9 cellular contexts compared by ENCODE assay signal in the genomic region with DNA sequence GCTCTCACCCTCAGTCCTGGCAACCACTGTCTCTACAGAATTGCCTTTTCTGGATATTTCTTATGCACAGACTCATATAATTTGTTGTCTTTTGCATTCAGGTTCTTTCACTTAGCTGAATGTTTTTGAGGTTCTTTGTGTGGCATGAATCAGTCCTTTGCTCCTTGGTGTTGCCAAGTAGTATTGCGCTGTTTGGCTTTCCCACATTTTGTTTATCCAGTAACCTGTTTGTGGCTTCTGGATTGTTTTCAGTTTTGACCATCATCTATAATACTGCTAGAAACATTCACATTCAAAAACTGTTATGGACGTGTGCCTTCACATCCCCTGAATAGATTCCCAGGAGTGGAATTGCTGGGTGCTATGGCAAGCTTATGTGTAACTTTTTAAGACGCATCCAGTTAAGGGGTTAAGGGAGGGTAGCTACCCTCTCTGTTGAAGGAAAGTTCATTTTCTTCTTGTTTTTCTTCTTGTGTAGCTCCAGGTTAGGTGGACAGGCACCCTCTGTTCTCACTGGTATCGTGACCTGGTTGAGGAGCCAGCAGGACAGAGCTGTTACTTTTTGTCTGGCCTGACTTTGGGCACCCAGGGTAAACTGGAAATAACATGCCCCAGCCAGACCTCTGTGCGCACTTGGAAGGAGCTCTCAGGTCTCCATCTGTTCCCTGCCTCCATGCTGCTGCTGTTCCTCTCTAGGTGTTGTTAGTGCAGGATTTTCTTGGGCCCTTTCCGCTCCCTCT. TPM values are rescaled to one million over a fixed set of nuclear protein-coding genes. Genes with fewer than 3 reads are reported as not detected.
DNase-seq lines count a peak whose midpoint lies in the region; ATAC-seq and TF ChIP-seq lines count a peak whose summit lies in the region.
"Had no signal": no experiment of that assay in that cellular context is flagged by ENCODE, and none has a peak within 500 bp of the region (broad histone marks: within the 10 kb centered on the region; RNA-seq: fewer than 3 reads in every experiment).

No MANE protein-coding gene starts in this region.

- DNase-seq in activated CD4-positive, alpha-beta T cell treated with anti-CD3 and anti-CD28 coated beads, Interleukin-2, amount 10 ng/mL, durations not matched to agents 24 days and 14 days, result peak; percentile 54
- DNase-seq in activated CD4-positive, alpha-beta T cell treated with anti-CD3 and anti-CD28 coated beads for 4 hours, result no peak
- DNase-seq in fibroblast of lung (ENCODE audit: low read depth in 2 of 2) (peak; percentile 40 to 66), NCI-H524 (lab: John Stamatoyannopoulos, UW) (no peak), left colon (no peak)
- no peak for DNase-seq in stimulated activated naive CD8-positive, alpha-beta T cell treated with anti-CD3 and anti-CD28 coated beads, Interleukin-15, amount 100 ng/mL, for 72 hours
- DNase-seq in activated CD4-positive, alpha-beta T cell treated with anti-CD3 and anti-CD28 coated beads, Interleukin-2, amount 50 U/mL, for 1 hour, result no peak
- DNase-seq: activated effector memory CD4-positive, alpha-beta T cell treated with anti-CD3 and anti-CD28 coated beads, Interleukin-2, amount 50 U/mL, for 16 hours had no signal

- H2AFZ ChIP-seq in SU-DHL-6 (ENCODE audit: low read depth, low read length, severe bottlenecking) (peak overlapping the region; percentile 2), fibroblast of lung (ENCODE audit: low read length) (peak overlapping the region; percentile 1)

- intact Hi-C loops in activated CD4-positive, alpha-beta T cell treated with anti-CD3 and anti-CD28 coated beads, Interleukin-2, amount 10 ng/mL, durations not matched to agents 24 days and 14 days (cut with micrococcal nuclease), result loop anchor here (1.0 to 10.0 kb wide), 2 partner anchors 23 to 1321 kb away; partner anchors contain the start of gene PCBP1
- intact Hi-C loops in left colon (cut with DNase I, micrococcal nuclease), result no loop called here

- H3K79me2 ChIP-seq in SU-DHL-6 (ENCODE audit: insufficient read depth, low read length) (peaks cover 40% of the 10 kb centered on the region), fibroblast of lung (ENCODE audit: control insufficient read depth, insufficient read depth, low read length) (no peaks in the 10 kb centered on the region)

- peaks cover 10% of the 10 kb centered on the region for H3K36me3 Mint-ChIP-seq in activated CD4-positive, alpha-beta T cell treated with anti-CD3 and anti-CD28 coated beads, Interleukin-2, amount 10 ng/mL, durations not matched to agents 24 days and 14 days (ENCODE audit: low read depth)

- H3K4me3 Mint-ChIP-seq in activated CD4-positive, alpha-beta T cell treated with anti-CD3 and anti-CD28 coated beads, Interleukin-2, amount 10 ng/mL, durations not matched to agents 24 days and 14 days, result peak overlapping the region; percentile 79
- peak overlapping the region; percentile 75 to 87 for H3K4me3 Mint-ChIP-seq in stimulated activated naive CD8-positive, alpha-beta T cell treated with anti-CD3 and anti-CD28 coated beads, Interleukin-15, amount 100 ng/mL, for 72 hours

- H3F3A ChIP-seq in SU-DHL-6 (ENCODE audit: insufficient read depth), result peaks cover 78% of the 10 kb centered on the region

- peaks cover 9% of the 10 kb centered on the region for H3K4me1 ChIP-seq in fibroblast of lung (ENCODE audit: control insufficient read depth, extremely low read depth, insufficient read depth, low read length)

- peak overlapping the region; percentile 47 for H3K4me3 ChIP-seq in SU-DHL-6 (ENCODE audit: insufficient read depth, low read length, poor library complexity, severe bottlenecking)
- H3K4me3 ChIP-seq in fibroblast of lung (replicated peaks in 1 of 4; ENCODE audit: control extremely low read depth in 1 of 4, insufficient read depth in 1 of 4, low read depth in 3 of 4, low read length in 4 of 4), result no peak overlapping the region

- no peaks in the 10 kb centered on the region for H3K9me3 Mint-ChIP-seq in activated CD4-positive, alpha-beta T cell treated with anti-CD3 and anti-CD28 coated beads, Interleukin-2, amount 10 ng/mL, durations not matched to agents 24 days and 14 days
- no peaks in the 10 kb centered on the region for H3K9me3 Mint-ChIP-seq in stimulated activated naive CD8-positive, alpha-beta T cell treated with anti-CD3 and anti-CD28 coated beads, Interleukin-15, amount 100 ng/mL, for 72 hours

- no peaks in the 10 kb centered on the region for H3K36me3 ChIP-seq in SU-DHL-6 (ENCODE audit: low read length)
- no peaks in the 10 kb centered on the region for H3K36me3 ChIP-seq in fibroblast of lung (ENCODE audit: control insufficient read depth, insufficient read depth, low read length)

- H4K20me1 ChIP-seq in SU-DHL-6 (ENCODE audit: low read depth, low read length), result no peaks in the 10 kb centered on the region
- no peaks in the 10 kb centered on the region for H4K20me1 ChIP-seq in fibroblast of lung (ENCODE audit: control insufficient read depth, extremely low read depth, insufficient read depth, low read length)

- H3K4me2 ChIP-seq in SU-DHL-6 (ENCODE audit: low read depth, low read length, poor library complexity, severe bottlenecking) (peak overlapping the region; percentile 82), fibroblast of lung (ENCODE audit: extremely low read depth, insufficient read depth, low read length) (peak overlapping the region; percentile 68)

- H3K9me3 ChIP-seq in SU-DHL-6 (ENCODE audit: insufficient read depth, low read length), result no peaks in the 10 kb centered on the region
- H3K9me3 ChIP-seq in fibroblast of lung (ENCODE audit: control insufficient read depth, insufficient read depth, low read depth, low read length), result no peaks in the 10 kb centered on the region

- H3K9ac ChIP-seq in SU-DHL-6 (ENCODE audit: low read length), result peak overlapping the region; percentile 68
- H3K9ac ChIP-seq in fibroblast of lung (ENCODE audit: insufficient read depth, low read length), result no peak overlapping the region

- H3K27ac ChIP-seq in SU-DHL-6 (ENCODE audit: low read depth, low read length), result peak overlapping the region; percentile 99
- no peak overlapping the region for H3K27ac ChIP-seq in fibroblast of lung (ENCODE audit: insufficient read depth, low read length)

- peaks cover 79% of the 10 kb centered on the region for H3K4me1 Mint-ChIP-seq in activated CD4-positive, alpha-beta T cell treated with anti-CD3 and anti-CD28 coated beads, Interleukin-2, amount 10 ng/mL, durations not matched to agents 24 days and 14 days
- H3K4me1 Mint-ChIP-seq in stimulated activated naive CD8-positive, alpha-beta T cell treated with anti-CD3 and anti-CD28 coated beads, Interleukin-15, amount 100 ng/mL, for 72 hours, result peaks cover 94% of the 10 kb centered on the region

- H3K27ac Mint-ChIP-seq in activated CD4-positive, alpha-beta T cell treated with anti-CD3 and anti-CD28 coated beads, Interleukin-2, amount 10 ng/mL, durations not matched to agents 24 days and 14 days, result peak overlapping the region; percentile 90
- H3K27ac Mint-ChIP-seq in stimulated activated naive CD8-positive, alpha-beta T cell treated with anti-CD3 and anti-CD28 coated beads, Interleukin-15, amount 100 ng/mL, for 72 hours, result peak overlapping the region; percentile 65 to 94

- ATAC-seq in stimulated activated naive CD8-positive, alpha-beta T cell treated with anti-CD3 and anti-CD28 coated beads, Interleukin-15, amount 100 ng/mL, for 72 hours, result no peak
- no peak for ATAC-seq in left colon

- H3K27me3 ChIP-seq in SU-DHL-6 (ENCODE audit: low read length), result no peaks in the 10 kb centered on the region
- no peaks in the 10 kb centered on the region for H3K27me3 ChIP-seq in fibroblast of lung (ENCODE audit: control insufficient read depth, insufficient read depth, low read length)

- no peaks in the 10 kb centered on the region for H3K27me3 Mint-ChIP-seq in activated CD4-positive, alpha-beta T cell treated with anti-CD3 and anti-CD28 coated beads, Interleukin-2, amount 10 ng/mL, durations not matched to agents 24 days and 14 days
- no peaks in the 10 kb centered on the region for H3K27me3 Mint-ChIP-seq in stimulated activated naive CD8-positive, alpha-beta T cell treated with anti-CD3 and anti-CD28 coated beads, Interleukin-15, amount 100 ng/mL, for 72 hours

- H3K9me2 ChIP-seq in SU-DHL-6 (replicated peaks; ENCODE audit: insufficient read depth, low read length), result no peaks in the 10 kb centered on the region

- TF ChIP-seq CTCF in SU-DHL-6 (IDR thresholded peaks at IDR 0.05; ENCODE audit: insufficient read depth, low read length, poor library complexity, severe bottlenecking), result no peak
- TF ChIP-seq CTCF in fibroblast of lung (conservative IDR thresholded peaks at IDR 0.05 in 1 of 2, IDR thresholded peaks at IDR 0.05 in 1 of 2; ENCODE audit: low read depth in 1 of 2, low read length in 2 of 2), result no peak

RNA-seq across cellular contexts. Expression of gene ARHGAP25, which starts 29.6 kb away (rescaled TPM):
- 37.8 and 42.2 TPM in 2 replicates for total RNA-seq in activated CD4-positive, alpha-beta T cell treated with anti-CD3 and anti-CD28 coated beads, Interleukin-2, amount 10 ng/mL, durations not matched to agents 24 days and 14 days
- total RNA-seq in fibroblast of lung, result 3.1 and 5.8 TPM in 2 replicates
- 2.7 and 4.1 TPM in 2 replicates for polyA plus RNA-seq in fibroblast of lung
- 1.3 and 2.7 TPM in 2 replicates for polyA plus RNA-seq in fibroblast of lung (2012)
- 4.2 and 5.7 TPM in 2 replicates for polyA minus RNA-seq in fibroblast of lung (ENCODE audit: low replicate concordance)
- 1 to 10 TPM; 3.7 to 7.0 TPM for total RNA-seq in left colon

Comparison
In these comparisons a context has a peak if more than half of its experiments do, and no peak if none do; other contexts are left out.
1. DNase-seq: peak in activated CD4-positive, alpha-beta T cell treated with anti-CD3 and anti-CD28 coated beads, Interleukin-2, amount 10 ng/mL, durations not matched to agents 24 days and 14 days (single experiment) and fibroblast of lung (2 of 2); none in activated CD4-positive, alpha-beta T cell treated with anti-CD3 and anti-CD28 coated beads for 4 hours (0 of 2), stimulated activated naive CD8-positive, alpha-beta T cell treated with anti-CD3 and anti-CD28 coated beads, Interleukin-15, amount 100 ng/mL, for 72 hours (0 of 2), NCI-H524 (0 of 2), left colon (0 of 2) and activated CD4-positive, alpha-beta T cell treated with anti-CD3 and anti-CD28 coated beads, Interleukin-2, amount 50 U/mL, for 1 hour (single experiment).